Comparison of ENCODE assay signal across 15 cellular contexts in the genomic region with DNA sequence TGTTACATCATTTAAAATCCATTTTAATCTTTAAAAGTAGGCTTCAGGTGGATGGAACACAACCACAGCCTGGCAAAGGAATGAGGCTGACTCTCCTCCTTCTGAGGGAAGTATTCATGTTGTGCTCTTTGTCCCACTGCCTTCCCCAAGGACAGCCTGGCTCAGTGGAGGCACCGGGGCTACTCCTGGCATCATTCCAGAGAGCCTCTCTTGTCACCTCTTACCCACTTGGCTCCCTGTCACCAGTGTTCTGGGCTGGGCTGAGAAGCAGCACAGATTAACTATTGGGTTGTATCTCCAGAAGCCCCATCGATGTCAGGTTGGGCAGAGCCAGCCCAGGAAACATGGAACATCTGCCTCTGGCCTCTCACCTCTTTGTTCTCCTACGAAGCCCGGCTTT. TPM values are rescaled to one million over a fixed set of nuclear protein-coding genes. Genes with fewer than 3 reads are reported as not detected.
DNase-seq lines count a peak whose midpoint lies in the region; ATAC-seq, FAIRE-seq and TF ChIP-seq lines count a peak whose summit lies in the region.
"Had no signal": no experiment of that assay in that cellular context is flagged by ENCODE, and none has a peak within 500 bp of the region (broad histone marks: within the 10 kb centered on the region; RNA-seq: fewer than 3 reads in every experiment).

No MANE protein-coding gene starts in this region.

- FAIRE-seq in small intestine (lab: Jason Lieb, UNC) = no peak

- intact Hi-C loops in left ventricle myocardium inferior (cut with micrococcal nuclease) = no loop called here

- H3K36me3 ChIP-seq in left ventricle myocardium inferior = no peaks in the 10 kb centered on the region
- H3K36me3 ChIP-seq in small intestine (ENCODE audit: control insufficient read depth in 2 of 2, insufficient read depth in 2 of 2, low read length in 2 of 2) = no peaks in the 10 kb centered on the region
- H3K36me3 ChIP-seq: HAP-1 had no signal

- H3K27ac ChIP-seq in left ventricle myocardium inferior (replicated peaks) (peak overlapping the region; percentile 46), small intestine (ENCODE audit: low read depth in 1 of 2, low read length in 1 of 2) (no peak overlapping the region)
- H3K27ac ChIP-seq: RWPE1 had no signal

- H3K4me1 ChIP-seq in left ventricle myocardium inferior (peaks cover 8% of the 10 kb centered on the region), small intestine (ENCODE audit: control insufficient read depth in 2 of 2, insufficient read depth in 1 of 2, low read depth in 1 of 2, low read length in 1 of 2) (no peaks in the 10 kb centered on the region)
- H3K4me1 ChIP-seq: HAP-1 had no signal

- WGBS in small intestine, 3 donors = 12 to 50% (median 19%) methylated on average over 4 of the region's 4 CpGs

- ATAC-seq in HG03175 (IDR thresholded peaks at IDR 0.05; ENCODE audit: unreplicated experiment) = no peak
- ATAC-seq in GM19328 (IDR thresholded peaks at IDR 0.05; ENCODE audit: unreplicated experiment) = no peak

- H3K9me3 ChIP-seq in left ventricle myocardium inferior (replicated peaks) = no peaks in the 10 kb centered on the region
- H3K9me3 ChIP-seq in small intestine (ENCODE audit: control insufficient read depth, low read depth) = no peaks in the 10 kb centered on the region
- H3K9me3 ChIP-seq: HAP-1 had no signal

- no peak for TF ChIP-seq CTCF in left ventricle myocardium inferior (IDR thresholded peaks at IDR 0.05; ENCODE audit: borderline replicate concordance)

- DNase-seq in NCI-H82 (lab: John Stamatoyannopoulos, UW) (peak; percentile 26), NCI-H82 treated with DMSO at 0.1 percent for 48 hours (lab: John Stamatoyannopoulos, UW; ENCODE audit: unreplicated experiment) (no peak), NCI-H2029 treated with DMSO at 0.1 percent for 48 hours (lab: John Stamatoyannopoulos, UW) (peak; percentile 60), left ventricle myocardium inferior (no peak), small intestine (peak; percentile 36)
- DNase-seq: DMS153, KBM-7, MV-4-11, NCI-H1436 treated with DMSO at 0.1 percent for 48 hours, NCI-H2081 treated with DMSO at 0.1 percent for 48 hours, NCI-H526 treated with DMSO at 0.1 percent for 48 hours had no signal

- H3K27me3 ChIP-seq in left ventricle myocardium inferior (ENCODE audit: low read depth) (no peaks in the 10 kb centered on the region), small intestine (ENCODE audit: control insufficient read depth in 2 of 2, insufficient read depth in 2 of 2, low read length in 2 of 2) (no peaks in the 10 kb centered on the region)

- no peak overlapping the region for H3K4me3 ChIP-seq in left ventricle myocardium inferior
- no peak overlapping the region for H3K4me3 ChIP-seq in small intestine (ENCODE audit: low read depth in 1 of 2, low read length in 2 of 2)
- H3K4me3 ChIP-seq: HAP-1 had no signal

RNA-seq across cellular contexts. Expression of a gene that starts 10.7 kb away (rescaled TPM):
- total RNA-seq in left ventricle myocardium inferior = 132 TPM
- polyA plus RNA-seq in small intestine = 10 to 100 TPM; 10.2 to 30.6 (median 29.5) TPM

RNA-seq across cellular contexts. Expression of a gene that starts 16.5 kb away (rescaled TPM):
- total RNA-seq in left ventricle myocardium inferior = 13.7 TPM
- polyA plus RNA-seq in small intestine = 10 to 100 TPM in 1 of 3 donors, 1 to 10 TPM in 2; 4.9 to 34.3 (median 6.0) TPM

Comparison
In these comparisons a context has a peak if more than half of its experiments do, and no peak if none do; other contexts are left out.
1. DNase-seq: peak in NCI-H82 (single experiment), NCI-H2029 treated with DMSO at 0.1 percent for 48 hours (single experiment) and small intestine (single experiment); none in NCI-H82 treated with DMSO at 0.1 percent for 48 hours (single experiment) and left ventricle myocardium inferior (single experiment).